ENCODE assay signal across 7 cellular contexts in genomic region chr6:153130515-153131036, GRCh38. TPM values are rescaled to one million over a fixed set of nuclear protein-coding genes. Genes with fewer than 3 reads are reported as not detected.
DNase-seq lines count a peak whose midpoint lies in the region; ATAC-seq and TF ChIP-seq lines count a peak whose summit lies in the region.

No MANE protein-coding gene starts in this region.

- H3K27ac ChIP-seq in SJSA1 = no peak overlapping the region

- H3K4me3 ChIP-seq in H7 (ENCODE audit: insufficient read depth, low read depth, low read length) (peak overlapping the region; percentile 58), SJSA1 (peak overlapping the region; percentile 57), fibroblast of mammary gland (ENCODE audit: control insufficient read depth, low read depth, low read length) (peak overlapping the region; percentile 93)

- H3K27me3 ChIP-seq in H7 (ENCODE audit: control insufficient read depth, insufficient read depth, low read length) (peaks cover 22% of the 10 kb centered on the region), SJSA1 (replicated peaks) (peaks cover 43% of the 10 kb centered on the region)

- H3K36me3 ChIP-seq in H7 (replicated peaks; ENCODE audit: control insufficient read depth, insufficient read depth, low read length) (no peaks in the 10 kb centered on the region), SJSA1 (no peaks in the 10 kb centered on the region)

- TF ChIP-seq CTCF in fibroblast of mammary gland (conservative IDR thresholded peaks at IDR 0.05; ENCODE audit: control insufficient read depth, insufficient read depth, low read depth, low read length) (no peak), omental fat pad (IDR thresholded peaks at IDR 0.05) (no peak)

- no peaks in the 10 kb centered on the region; the same call in 1 of the 2 replicates for H3K9me3 ChIP-seq in SJSA1 (replicated peaks)

- DNase-seq in H7 = no peak
- DNase-seq in SJSA1 (ENCODE audit: low read depth in 1 of 2, low spot score in 2 of 2) = no peak
- DNase-seq in fibroblast of mammary gland (ENCODE audit: low read depth) = no peak
- DNase-seq in omental fat pad (ENCODE audit: low spot score) = no peak
- no peak for DNase-seq in activated effector memory CD4-positive, alpha-beta T cell treated with anti-CD3 and anti-CD28 coated beads, Interleukin-2, amount 50 U/mL, for 16 hours
- DNase-seq in NCI-H345 treated with DMSO at 0.1 percent for 48 hours (lab: John Stamatoyannopoulos, UW; ENCODE audit: unreplicated experiment) = no peak

- peaks cover 26% of the 10 kb centered on the region for H3K4me1 ChIP-seq in SJSA1 (replicated peaks)

- ATAC-seq in GM18502 (IDR thresholded peaks at IDR 0.05; ENCODE audit: poor library complexity, unreplicated experiment) (peak; percentile 20), omental fat pad (ENCODE audit: low FRiP score) (peak; percentile 24)

RNA-seq across cellular contexts. Expression of gene RGS17, which starts 0.5 kb away (rescaled TPM):
- 3.8 and 4.8 TPM in 2 replicates for total RNA-seq in H7 (2014; rRNA removed; shearing (Covaris generic))
- total RNA-seq in SJSA1 (2014; rRNA removed; shearing (Covaris generic)) = 0.37 and 1.3 TPM in 2 replicates
- total RNA-seq in omental fat pad = 1 to 10 TPM in 3 of 4 donors, under 1 TPM in 1; 0.47 to 7.4 (median 3.0) TPM
